ENCODE assay signal across 8 cellular contexts in genomic region chr9:129459550-129460322, GRCh38.
DNase-seq lines count a peak whose midpoint lies in the region; ATAC-seq and TF ChIP-seq lines count a peak whose summit lies in the region.

No MANE protein-coding gene starts in this region.

- peaks cover 28 to 64% (median 42%) of the 10 kb centered on the region in 6 donors for H3K4me1 ChIP-seq in spleen

- peak overlapping the region; percentile 35 to 98 (median 86) for H3K27ac ChIP-seq in spleen

- intact Hi-C loops in Right ventricle myocardium superior (cut with DNase I) (no loop called here), spleen (cut with DNase I; ENCODE audit: low total_unique reads) (no loop called here)

- WGBS in spleen, 5 donors = 17 to 32% (median 20%) methylated on average over 16 to 29 of the region's 29 CpGs

- TF ChIP-seq CTCF in spleen (IDR thresholded peaks at IDR 0.05 in 8 of 11, conservative IDR thresholded peaks at IDR 0.05 in 3 of 11) = peak in 1 of 11 experiments; percentile 1

- H3K27me3 ChIP-seq in spleen (replicated peaks in 1 of 7) = no peaks in the 10 kb centered on the region

- DNase-seq in activated CD4-positive, alpha-beta T cell treated with anti-CD3 and anti-CD28 coated beads for 48 hours = peak; percentile 75
- no peak for DNase-seq in Right ventricle myocardium superior
- peak; percentile 89 for DNase-seq in spleen
- DNase-seq in MV-4-11 (lab: John Stamatoyannopoulos, UW) = no peak
- no peak for DNase-seq in hippocampal formation (lab: John Stamatoyannopoulos, UW)

- no peaks in the 10 kb centered on the region for H3K36me3 ChIP-seq in spleen

- TF ChIP-seq POLR2A in GM18951 (IDR thresholded peaks at IDR 0.05; ENCODE audit: extremely low read depth, insufficient read depth, insufficient read length) (peak; percentile 0), spleen (IDR thresholded peaks at IDR 0.05) (no peak)

- peak overlapping the region in 4 of 8 donors; percentile 36 to 69 (median 38) for H3K4me3 ChIP-seq in spleen

- in situ Hi-C loops in GM18951 (cut with MboI; ENCODE audit: low sequenced_read_pairs, unreplicated experiment) = no loop called here

- no peaks in the 10 kb centered on the region for H3K9me3 ChIP-seq in spleen

- ATAC-seq in Right ventricle myocardium superior (ENCODE audit: poor library complexity) (peak; percentile 21), GM21390 (IDR thresholded peaks at IDR 0.05; ENCODE audit: unreplicated experiment) (no peak), HG02759 (IDR thresholded peaks at IDR 0.05; ENCODE audit: unreplicated experiment) (no peak)

Comparison
In these comparisons a context has a peak if more than half of its experiments do, and no peak if none do; other contexts are left out.
1. DNase-seq: peak in activated CD4-positive, alpha-beta T cell treated with anti-CD3 and anti-CD28 coated beads for 48 hours (single experiment) and spleen (single experiment); none in Right ventricle myocardium superior (single experiment), MV-4-11 (single experiment) and hippocampal formation (0 of 2).